Comparison of ENCODE assay signal across 9 cellular contexts in the genomic region with DNA sequence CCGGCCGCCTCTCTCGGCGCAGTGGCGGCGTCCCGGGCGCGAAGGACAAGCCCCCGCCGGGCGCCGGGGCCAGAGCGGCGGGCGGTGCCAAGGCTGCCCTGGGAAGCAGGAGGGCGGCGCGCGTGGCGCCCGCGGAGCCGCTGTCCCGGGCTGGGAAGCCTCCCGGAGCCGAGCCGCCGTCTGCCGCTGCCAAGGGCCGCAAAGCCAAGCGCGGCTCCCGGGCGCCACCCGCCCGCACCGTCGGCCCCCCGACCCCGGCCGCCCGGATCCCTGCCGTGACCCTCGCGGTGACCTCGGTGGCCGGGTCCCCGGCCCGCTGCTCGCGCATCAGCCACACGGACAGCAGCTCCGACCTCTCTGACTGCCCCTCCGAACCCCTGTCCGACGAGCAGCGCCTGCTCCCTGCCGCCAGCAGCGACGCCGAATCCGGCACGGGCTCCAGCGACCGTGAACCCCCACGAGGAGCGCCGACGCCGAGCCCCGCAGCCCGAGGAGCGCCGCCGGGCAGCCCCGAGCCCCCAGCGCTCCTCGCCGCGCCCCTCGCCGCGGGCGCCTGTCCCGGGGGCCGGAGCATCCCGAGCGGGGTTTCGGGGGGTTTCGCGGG. TPM values are rescaled to one million over a fixed set of nuclear protein-coding genes. Genes with fewer than 3 reads are reported as not detected.
DNase-seq lines count a peak whose midpoint lies in the region; ATAC-seq and TF ChIP-seq lines count a peak whose summit lies in the region.
"Had no signal": no experiment of that assay in that cellular context is flagged by ENCODE, and none has a peak within 500 bp of the region (broad histone marks: within the 10 kb centered on the region; RNA-seq: fewer than 3 reads in every experiment).

No MANE protein-coding gene starts in this region.

- no peak for TF ChIP-seq CTCF in brain microvascular endothelial cell (IDR thresholded peaks at IDR 0.05; ENCODE audit: low read depth, low read length, missing control alignments)
- TF ChIP-seq CTCF in right lobe of liver (IDR thresholded peaks at IDR 0.05), result no peak
- no peak for TF ChIP-seq CTCF in testis (IDR thresholded peaks at IDR 0.05)

- in situ Hi-C loops in brain microvascular endothelial cell (cut with HindIII; ENCODE audit: low pct_ligation_motif_present, low sequenced_read_pairs), result no loop called here

- H3K27ac ChIP-seq in brain microvascular endothelial cell (peak overlapping the region; percentile 32), right lobe of liver (no peak overlapping the region), testis (peak overlapping the region; percentile 79 to 80)

- H3K9me3 ChIP-seq in right lobe of liver (no peaks in the 10 kb centered on the region), testis (no peaks in the 10 kb centered on the region)

- intact Hi-C loops in right lobe of liver (cut with DNase I), result loop anchor here in 1 of 2 donors (10.0 kb wide), 1 partner anchor 279 kb away; no protein-coding TSS in a partner anchor
- intact Hi-C loops in testis (cut with DNase I; ENCODE audit: low total_unique reads), result loop anchor here (10.0 kb wide), 1 partner anchor 279 kb away; no protein-coding TSS in a partner anchor

- TF ChIP-seq POLR2A in right lobe of liver (IDR thresholded peaks at IDR 0.05) (no peak), testis (IDR thresholded peaks at IDR 0.05) (no peak)

- peaks cover 0 to 17% (median 4%) of the 10 kb centered on the region in 4 donors for H3K4me1 ChIP-seq in right lobe of liver
- peaks cover 6% of the 10 kb centered on the region for H3K4me1 ChIP-seq in testis

- H3K36me3 ChIP-seq in brain microvascular endothelial cell (replicated peaks) (no peaks in the 10 kb centered on the region), right lobe of liver (no peaks in the 10 kb centered on the region), testis (ENCODE audit: low read depth, missing control alignments) (no peaks in the 10 kb centered on the region)

- peak in 1 of 4 donors; percentile 9 for ATAC-seq in right lobe of liver

- H3K4me3 ChIP-seq in brain microvascular endothelial cell (ENCODE audit: low read depth, low read length), result peak overlapping the region; percentile 73
- peak overlapping the region; percentile 39 to 81 (median 46) for H3K4me3 ChIP-seq in right lobe of liver
- peak overlapping the region; percentile 62 to 70 for H3K4me3 ChIP-seq in testis

- 3% methylated on average over 21 of the region's 92 CpGs for WGBS in right lobe of liver (ENCODE audit: insufficient coverage, low coverage, low lambda C conversion rate, missing lambda C conversion rate)
- WGBS in testis, 2 donors, result 0% methylated on average over 35 of the region's 92 CpGs; no CpG with 5 or more reads in 1 of the 2 donors

- H3K27me3 ChIP-seq in brain microvascular endothelial cell (replicated peaks) (no peaks in the 10 kb centered on the region), right lobe of liver (no peaks in the 10 kb centered on the region), testis (no peaks in the 10 kb centered on the region)

- DNase-seq in NCI-H82 (lab: John Stamatoyannopoulos, UW) (peak; percentile 38), NCI-H82 treated with DMSO at 0.1 percent for 48 hours (lab: John Stamatoyannopoulos, UW; ENCODE audit: unreplicated experiment) (no peak), HuH-7 (ENCODE audit: low spot score) (peak; percentile 42), brain microvascular endothelial cell (no peak), right lobe of liver (peak in 2 of 3 donors; percentile 35 to 49), testis (no peak), NCI-H774 (lab: John Stamatoyannopoulos, UW) (no peak), SK-N-DZ (ENCODE audit: low spot score) (no peak)
- DNase-seq: DND-41 had no signal

RNA-seq across cellular contexts. Expression of a gene that starts 0.7 kb away (rescaled TPM):
- total RNA-seq in right lobe of liver (1 to 10 TPM; 1.4 to 7.4 (median 3.6) TPM), testis (100 to 1,000 TPM in 1 of 2 donors, 10 to 100 TPM in 1; 95.8 to 139 TPM)
- polyA plus RNA-seq in testis (ENCODE audit: insufficient read depth, low read depth, low replicate concordance), result 27.5 TPM
- polyA plus RNA-seq in SK-N-DZ (2014; cell fraction: cytosol; rRNA removed), result 27.8 and 30.0 TPM in 2 replicates
- polyA plus RNA-seq in SK-N-DZ (2014; cell fraction: nucleus; rRNA removed), result 49.5 and 79.4 TPM in 2 replicates

Comparison
In these comparisons a context has a peak if more than half of its experiments do, and no peak if none do; other contexts are left out.
1. DNase-seq: peak in NCI-H82 (single experiment), HuH-7 (single experiment) and right lobe of liver (2 of 3); none in NCI-H82 treated with DMSO at 0.1 percent for 48 hours (single experiment), brain microvascular endothelial cell (single experiment), testis (single experiment), NCI-H774 (single experiment) and SK-N-DZ (single experiment).
2. H3K27ac ChIP-seq: peak in brain microvascular endothelial cell (single experiment) and testis (2 of 2); none in right lobe of liver (0 of 3).
3. RNA of a gene that starts 0.7 kb away (total RNA-seq): 95.8 to 139 TPM in testis; 1.4 to 7.4 TPM in right lobe of liver; every median in the first group is over 10 times any median in the second.
4. Peak in every context shown above with its lines, with median percentiles within 50 percentile points of each other: H3K4me3 ChIP-seq.